ENCODE assay signal across 8 cellular contexts in genomic region chr14:34012978-34013713, GRCh38.
DNase-seq lines count a peak whose midpoint lies in the region; ATAC-seq and TF ChIP-seq lines count a peak whose summit lies in the region.

No MANE protein-coding gene starts in this region.

- no peak overlapping the region for H3K27ac ChIP-seq in smooth muscle cell (ENCODE audit: low read depth)

- no peak overlapping the region for H3K9ac ChIP-seq in smooth muscle cell (ENCODE audit: low read depth)

- no peaks in the 10 kb centered on the region for H3F3A ChIP-seq in smooth muscle cell (ENCODE audit: low read depth)

- H4K20me1 ChIP-seq in smooth muscle cell (ENCODE audit: low read depth) = no peaks in the 10 kb centered on the region

- no peak for DNase-seq in activated T-cell treated with anti-CD3 and anti-CD28 coated beads, Interleukin-2, amount 50 U/mL, for 72 hours
- no peak for DNase-seq in activated T-cell treated with anti-CD3 and anti-CD28 coated beads, Interleukin-2, amount 50 U/mL, for 1 hour
- DNase-seq in RPMI8226 (peak; percentile 56), activated T-cell treated with anti-CD3 and anti-CD28 coated beads for 4 hours (no peak), smooth muscle cell (lab: John Stamatoyannopoulos, UW; ENCODE audit: unreplicated experiment) (no peak), inferior parietal cortex (ENCODE audit: extremely low spot score) (no peak)

- H3K27me3 ChIP-seq in smooth muscle cell (ENCODE audit: low read depth) = peaks cover 41% of the 10 kb centered on the region

- peaks cover 22% of the 10 kb centered on the region for H3K4me1 Mint-ChIP-seq in activated T-cell treated with anti-CD3 and anti-CD28 coated beads, Interleukin-2, amount 50 U/mL, for 72 hours (ENCODE audit: low read depth)
- peaks cover 32% of the 10 kb centered on the region for H3K4me1 Mint-ChIP-seq in stimulated activated naive CD8-positive, alpha-beta T cell treated with anti-CD3 and anti-CD28 coated beads, Interleukin-15, Interleukin-2, amounts not matched to agents 100 ng/mL and 50 ng/mL, for 24 hours (ENCODE audit: low read depth)

- TF ChIP-seq CTCF in smooth muscle cell (IDR thresholded peaks at IDR 0.05; ENCODE audit: borderline replicate concordance, insufficient read depth, poor library complexity, severe bottlenecking) = no peak

- H3K36me3 ChIP-seq in smooth muscle cell (ENCODE audit: low read depth) = no peaks in the 10 kb centered on the region

- H3K9me3 ChIP-seq in smooth muscle cell (replicated peaks; ENCODE audit: low read depth) = no peaks in the 10 kb centered on the region

- ATAC-seq in activated T-cell treated with anti-CD3 and anti-CD28 coated beads, Interleukin-2, amount 50 U/mL, for 72 hours (replicated peaks in 1 of 2) = peak in 1 of 2 donors; percentile 41
- ATAC-seq in HG02973 (IDR thresholded peaks at IDR 0.05; ENCODE audit: unreplicated experiment) = peak; percentile 93

- peaks cover 6% of the 10 kb centered on the region for H3K27me3 Mint-ChIP-seq in activated T-cell treated with anti-CD3 and anti-CD28 coated beads, Interleukin-2, amount 50 U/mL, for 72 hours (ENCODE audit: low read depth)
- H3K27me3 Mint-ChIP-seq in stimulated activated naive CD8-positive, alpha-beta T cell treated with anti-CD3 and anti-CD28 coated beads, Interleukin-15, Interleukin-2, amounts not matched to agents 100 ng/mL and 50 ng/mL, for 24 hours = no peaks in the 10 kb centered on the region

- H3K9me3 Mint-ChIP-seq in activated T-cell treated with anti-CD3 and anti-CD28 coated beads, Interleukin-2, amount 50 U/mL, for 72 hours = no peaks in the 10 kb centered on the region
- H3K9me3 Mint-ChIP-seq in stimulated activated naive CD8-positive, alpha-beta T cell treated with anti-CD3 and anti-CD28 coated beads, Interleukin-15, Interleukin-2, amounts not matched to agents 100 ng/mL and 50 ng/mL, for 24 hours = no peaks in the 10 kb centered on the region

- no peak overlapping the region for H3K4me2 ChIP-seq in smooth muscle cell

- peaks cover 2 to 4% of the 10 kb centered on the region in 2 donors for H3K36me3 Mint-ChIP-seq in activated T-cell treated with anti-CD3 and anti-CD28 coated beads, Interleukin-2, amount 50 U/mL, for 72 hours (ENCODE audit: insufficient read depth in 2 of 2)
- no peaks in the 10 kb centered on the region for H3K36me3 Mint-ChIP-seq in stimulated activated naive CD8-positive, alpha-beta T cell treated with anti-CD3 and anti-CD28 coated beads, Interleukin-15, Interleukin-2, amounts not matched to agents 100 ng/mL and 50 ng/mL, for 24 hours (ENCODE audit: low read depth)

- peak overlapping the region; percentile 74 for H3K27ac Mint-ChIP-seq in activated T-cell treated with anti-CD3 and anti-CD28 coated beads, Interleukin-2, amount 50 U/mL, for 72 hours
- H3K27ac Mint-ChIP-seq in stimulated activated naive CD8-positive, alpha-beta T cell treated with anti-CD3 and anti-CD28 coated beads, Interleukin-15, Interleukin-2, amounts not matched to agents 100 ng/mL and 50 ng/mL, for 24 hours = peak overlapping the region; percentile 82

- H3K4me1 ChIP-seq in smooth muscle cell (ENCODE audit: low read depth) = peaks cover 12% of the 10 kb centered on the region

- H3K4me3 ChIP-seq in smooth muscle cell = no peak overlapping the region

- H3K79me2 ChIP-seq in smooth muscle cell (ENCODE audit: low read depth) = no peaks in the 10 kb centered on the region

- no peak overlapping the region for H2AFZ ChIP-seq in smooth muscle cell (ENCODE audit: low read depth)

- 72% methylated on average over 9 of the region's 9 CpGs for WGBS in smooth muscle cell (ENCODE audit: low lambda C conversion rate)

- peak overlapping the region; percentile 6 to 78 for H3K4me3 Mint-ChIP-seq in activated T-cell treated with anti-CD3 and anti-CD28 coated beads, Interleukin-2, amount 50 U/mL, for 72 hours
- H3K4me3 Mint-ChIP-seq in stimulated activated naive CD8-positive, alpha-beta T cell treated with anti-CD3 and anti-CD28 coated beads, Interleukin-15, Interleukin-2, amounts not matched to agents 100 ng/mL and 50 ng/mL, for 24 hours = peak overlapping the region; percentile 35
